Comparison of ENCODE assay signal across 1 cellular context in the genomic region with DNA sequence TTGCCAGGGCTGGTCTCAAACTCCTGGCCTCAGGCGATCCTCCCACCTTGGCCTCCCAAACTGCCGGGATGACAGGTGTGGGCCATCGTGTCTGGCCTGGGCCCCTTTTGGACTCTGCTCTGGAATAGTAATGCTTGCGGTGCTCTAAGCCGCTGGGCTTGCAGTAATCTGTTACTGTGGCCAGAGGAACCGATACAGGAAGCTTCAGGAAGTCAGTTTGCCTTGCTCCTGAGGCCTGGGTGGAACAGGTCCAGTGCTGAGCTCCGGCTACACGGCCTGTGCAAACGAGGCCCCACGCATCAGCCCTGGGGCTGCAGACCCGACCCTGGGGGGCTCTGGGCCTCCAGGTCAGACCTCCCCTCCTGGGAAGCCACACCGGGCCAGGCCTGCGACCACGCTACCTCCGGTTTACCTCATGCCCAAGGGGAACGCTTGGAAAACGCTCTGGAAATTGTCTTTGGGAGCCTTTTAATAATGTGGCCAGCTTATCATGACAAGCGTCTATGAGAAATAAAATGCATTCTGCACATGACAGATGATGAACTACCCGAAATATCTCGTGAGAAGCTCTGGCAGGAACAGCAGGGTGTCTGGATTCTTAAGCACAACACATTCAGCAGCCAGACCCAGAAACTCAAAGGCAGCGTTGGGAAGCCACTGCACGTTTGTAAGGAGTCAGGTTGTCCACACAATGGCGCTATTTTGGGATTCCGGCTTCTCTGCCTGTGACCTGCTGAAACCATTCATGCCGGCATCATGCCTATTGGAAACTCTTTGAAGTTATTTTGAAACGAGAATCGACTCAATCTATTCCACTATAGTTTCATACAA.
TF ChIP-seq lines count a peak whose summit lies in the region.

No MANE protein-coding gene starts in this region.

TF ChIP-seq in HepG2, 621 proteins besides CTCF, POLR2A, EP300 and RAD21 (continued from another document and continues in another):
- TF ChIP-seq, protein P1, sequence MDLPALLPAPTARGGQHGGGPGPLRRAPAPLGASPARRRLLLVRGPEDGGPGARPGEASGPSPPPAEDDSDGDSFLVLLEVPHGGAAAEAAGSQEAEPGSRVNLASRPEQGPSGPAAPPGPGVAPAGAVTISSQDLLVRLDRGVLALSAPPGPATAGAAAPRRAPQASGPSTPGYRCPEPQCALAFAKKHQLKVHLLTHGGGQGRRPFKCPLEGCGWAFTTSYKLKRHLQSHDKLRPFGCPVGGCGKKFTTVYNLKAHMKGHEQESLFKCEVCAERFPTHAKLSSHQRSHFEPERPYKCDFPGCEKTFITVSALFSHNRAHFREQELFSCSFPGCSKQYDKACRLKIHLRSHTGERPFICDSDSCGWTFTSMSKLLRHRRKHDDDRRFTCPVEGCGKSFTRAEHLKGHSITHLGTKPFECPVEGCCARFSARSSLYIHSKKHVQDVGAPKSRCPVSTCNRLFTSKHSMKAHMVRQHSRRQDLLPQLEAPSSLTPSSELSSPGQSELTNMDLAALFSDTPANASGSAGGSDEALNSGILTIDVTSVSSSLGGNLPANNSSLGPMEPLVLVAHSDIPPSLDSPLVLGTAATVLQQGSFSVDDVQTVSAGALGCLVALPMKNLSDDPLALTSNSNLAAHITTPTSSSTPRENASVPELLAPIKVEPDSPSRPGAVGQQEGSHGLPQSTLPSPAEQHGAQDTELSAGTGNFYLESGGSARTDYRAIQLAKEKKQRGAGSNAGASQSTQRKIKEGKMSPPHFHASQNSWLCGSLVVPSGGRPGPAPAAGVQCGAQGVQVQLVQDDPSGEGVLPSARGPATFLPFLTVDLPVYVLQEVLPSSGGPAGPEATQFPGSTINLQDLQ (CRISPR knock-in tag; IDR thresholded peaks at IDR 0.05): no peak
- no peak for TF ChIP-seq THRA (CRISPR knock-in tag; IDR thresholded peaks at IDR 0.05; ENCODE audit: borderline replicate concordance)
- TF ChIP-seq ZNF225 (CRISPR knock-in tag; IDR thresholded peaks at IDR 0.05): no peak
- no peak for TF ChIP-seq ZNF546 (CRISPR knock-in tag; conservative IDR thresholded peaks at IDR 0.05)
- no peak for TF ChIP-seq PPARG (CRISPR knock-in tag; conservative IDR thresholded peaks at IDR 0.05)
- no peak for TF ChIP-seq POGZ (CRISPR knock-in tag; IDR thresholded peaks at IDR 0.05)
- no peak for TF ChIP-seq MTA1 (CRISPR knock-in tag; IDR thresholded peaks at IDR 0.05; ENCODE audit: borderline replicate concordance)
- no peak for TF ChIP-seq SMAD9 (CRISPR knock-in tag; IDR thresholded peaks at IDR 0.05)
- TF ChIP-seq CBX5 (CRISPR knock-in tag; IDR thresholded peaks at IDR 0.05; ENCODE audit: borderline replicate concordance): no peak
- TF ChIP-seq, protein P2, sequence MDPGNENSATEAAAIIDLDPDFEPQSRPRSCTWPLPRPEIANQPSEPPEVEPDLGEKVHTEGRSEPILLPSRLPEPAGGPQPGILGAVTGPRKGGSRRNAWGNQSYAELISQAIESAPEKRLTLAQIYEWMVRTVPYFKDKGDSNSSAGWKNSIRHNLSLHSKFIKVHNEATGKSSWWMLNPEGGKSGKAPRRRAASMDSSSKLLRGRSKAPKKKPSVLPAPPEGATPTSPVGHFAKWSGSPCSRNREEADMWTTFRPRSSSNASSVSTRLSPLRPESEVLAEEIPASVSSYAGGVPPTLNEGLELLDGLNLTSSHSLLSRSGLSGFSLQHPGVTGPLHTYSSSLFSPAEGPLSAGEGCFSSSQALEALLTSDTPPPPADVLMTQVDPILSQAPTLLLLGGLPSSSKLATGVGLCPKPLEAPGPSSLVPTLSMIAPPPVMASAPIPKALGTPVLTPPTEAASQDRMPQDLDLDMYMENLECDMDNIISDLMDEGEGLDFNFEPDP (CRISPR knock-in tag; conservative IDR thresholded peaks at IDR 0.05): no peak
- no peak for TF ChIP-seq E2F2 (CRISPR knock-in tag; IDR thresholded peaks at IDR 0.05; ENCODE audit: borderline replicate concordance)
- TF ChIP-seq ISL2 (CRISPR knock-in tag; IDR thresholded peaks at IDR 0.05): 0 out of 2 replicates have a peak, but pooled peaks have one; percentile 9
- no peak for TF ChIP-seq TFDP2 (CRISPR knock-in tag; IDR thresholded peaks at IDR 0.05)
- TF ChIP-seq SKI (IDR thresholded peaks at IDR 0.05; ENCODE audit: partially characterized antibody): no peak
- no peak for TF ChIP-seq ZBTB42 (CRISPR knock-in tag; IDR thresholded peaks at IDR 0.05)
- TF ChIP-seq RCOR2 (CRISPR knock-in tag; IDR thresholded peaks at IDR 0.05): no peak; the same call in 1 of the 2 replicates
- TF ChIP-seq STAG1 (CRISPR knock-in tag; IDR thresholded peaks at IDR 0.05): 0 out of 2 replicates have a peak, but pooled peaks have one; percentile 26
- TF ChIP-seq XBP1 (CRISPR knock-in tag; IDR thresholded peaks at IDR 0.05): no peak
- no peak for TF ChIP-seq REPIN1 (CRISPR knock-in tag; IDR thresholded peaks at IDR 0.05; ENCODE audit: borderline replicate concordance, low read depth)
- TF ChIP-seq ZNF605 (CRISPR knock-in tag; IDR thresholded peaks at IDR 0.05): no peak
- TF ChIP-seq NFE2L1 (CRISPR knock-in tag; IDR thresholded peaks at IDR 0.05; ENCODE audit: borderline replicate concordance): no peak
- TF ChIP-seq ZBTB20 (CRISPR knock-in tag; IDR thresholded peaks at IDR 0.05; ENCODE audit: borderline replicate concordance, low read depth): no peak
- TF ChIP-seq BCL6 (CRISPR knock-in tag; IDR thresholded peaks at IDR 0.05): no peak
- no peak for TF ChIP-seq ZSCAN5A (CRISPR knock-in tag; IDR thresholded peaks at IDR 0.05; ENCODE audit: borderline replicate concordance)
- TF ChIP-seq EED (CRISPR knock-in tag; IDR thresholded peaks at IDR 0.05): no peak
- TF ChIP-seq MNT (IDR thresholded peaks at IDR 0.05): no peak
- TF ChIP-seq ZNF530 (CRISPR knock-in tag; IDR thresholded peaks at IDR 0.05; ENCODE audit: low read depth): no peak
- no peak for TF ChIP-seq ELF3 (CRISPR knock-in tag; IDR thresholded peaks at IDR 0.05)
- TF ChIP-seq ZNF547 (CRISPR knock-in tag; IDR thresholded peaks at IDR 0.05): no peak
- peak; percentile 74 for TF ChIP-seq RBM22 (optimal IDR thresholded peaks at IDR 0.05; ENCODE audit: low read length)
- no peak for TF ChIP-seq JARID2 (CRISPR knock-in tag; IDR thresholded peaks at IDR 0.05; ENCODE audit: insufficient replicate concordance)
- TF ChIP-seq THAP8 (CRISPR knock-in tag; IDR thresholded peaks at IDR 0.05; ENCODE audit: borderline replicate concordance): no peak
- no peak for TF ChIP-seq FOXK2 (IDR thresholded peaks at IDR 0.05)
- TF ChIP-seq MIER3 (CRISPR knock-in tag; IDR thresholded peaks at IDR 0.05; ENCODE audit: borderline replicate concordance): no peak
- TF ChIP-seq YEATS2 (CRISPR knock-in tag; IDR thresholded peaks at IDR 0.05; ENCODE audit: borderline replicate concordance): no peak
- no peak for TF ChIP-seq SMYD3 (CRISPR knock-in tag; IDR thresholded peaks at IDR 0.05)
- TF ChIP-seq ZNF34 (CRISPR knock-in tag; IDR thresholded peaks at IDR 0.05; ENCODE audit: borderline replicate concordance): no peak
- TF ChIP-seq ZNF883 (CRISPR knock-in tag; IDR thresholded peaks at IDR 0.05; ENCODE audit: not compliant biosample characterization): no peak
- TF ChIP-seq MEIS2 (CRISPR knock-in tag; IDR thresholded peaks at IDR 0.05): no peak
- TF ChIP-seq FOXA3 (CRISPR knock-in tag; IDR thresholded peaks at IDR 0.05): no peak
- TF ChIP-seq KLF12 (CRISPR knock-in tag; IDR thresholded peaks at IDR 0.05; ENCODE audit: borderline replicate concordance): no peak
- TF ChIP-seq SMAD1 (CRISPR knock-in tag; IDR thresholded peaks at IDR 0.05; ENCODE audit: borderline replicate concordance, low read depth): no peak
- no peak for TF ChIP-seq SRY (CRISPR knock-in tag; IDR thresholded peaks at IDR 0.05)
- TF ChIP-seq, protein P3, sequence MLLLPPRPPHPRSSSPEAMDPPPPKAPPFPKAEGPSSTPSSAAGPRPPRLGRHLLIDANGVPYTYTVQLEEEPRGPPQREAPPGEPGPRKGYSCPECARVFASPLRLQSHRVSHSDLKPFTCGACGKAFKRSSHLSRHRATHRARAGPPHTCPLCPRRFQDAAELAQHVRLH (CRISPR knock-in tag; IDR thresholded peaks at IDR 0.05; ENCODE audit: borderline replicate concordance, low read depth): no peak
- no peak for TF ChIP-seq BRCA1 (CRISPR knock-in tag; IDR thresholded peaks at IDR 0.05)
- TF ChIP-seq NAIF1 (CRISPR knock-in tag; IDR thresholded peaks at IDR 0.05; ENCODE audit: borderline replicate concordance): no peak
- TF ChIP-seq ARNT (IDR thresholded peaks at IDR 0.05): no peak
- no peak for TF ChIP-seq ZNF678 (CRISPR knock-in tag; IDR thresholded peaks at IDR 0.05)
- TF ChIP-seq ZNF335 (CRISPR knock-in tag; IDR thresholded peaks at IDR 0.05): no peak
- no peak for TF ChIP-seq ZNF512 (CRISPR knock-in tag; IDR thresholded peaks at IDR 0.05)
- TF ChIP-seq CBFB (CRISPR knock-in tag; IDR thresholded peaks at IDR 0.05): no peak
- TF ChIP-seq SMARCC2 (IDR thresholded peaks at IDR 0.05): no peak
- TF ChIP-seq ZNF557 (CRISPR knock-in tag; IDR thresholded peaks at IDR 0.05): no peak
- TF ChIP-seq IKZF4 (CRISPR knock-in tag; IDR thresholded peaks at IDR 0.05; ENCODE audit: borderline replicate concordance, low read depth, not compliant biosample characterization): no peak
- TF ChIP-seq ZFP82 (CRISPR knock-in tag; IDR thresholded peaks at IDR 0.05; ENCODE audit: borderline replicate concordance): no peak
- TF ChIP-seq FOXP1 (IDR thresholded peaks at IDR 0.05): no peak
- TF ChIP-seq FOXP1 (CRISPR knock-in tag; IDR thresholded peaks at IDR 0.05): no peak
- no peak for TF ChIP-seq MAF1 (CRISPR knock-in tag; IDR thresholded peaks at IDR 0.05; ENCODE audit: borderline replicate concordance)
- TF ChIP-seq CBX1 (IDR thresholded peaks at IDR 0.05; ENCODE audit: low read depth): peak; percentile 18
